8 cellular contexts compared by ENCODE assay signal in genomic region chr14:25132734-25133422, GRCh38.
A peak's percentile ranks its signal among the peaks of the same experiment; 100 is the strongest.
DNase-seq lines count a peak whose midpoint lies in the region; ATAC-seq and TF ChIP-seq lines count a peak whose summit lies in the region.

No MANE protein-coding gene starts in this region.

- H2AFZ ChIP-seq in DND-41 (ENCODE audit: low read depth, low read length) (no peak overlapping the region), trophoblast cell (ENCODE audit: insufficient read depth, low read length, poor library complexity) (peak overlapping the region; percentile 32)

- H3K9me3 ChIP-seq in DND-41 (ENCODE audit: insufficient read depth, low read length, severe bottlenecking): no peaks in the 10 kb centered on the region
- H3K9me3 ChIP-seq in trophoblast cell (ENCODE audit: insufficient read depth, low read depth, low read length): peaks cover 2% of the 10 kb centered on the region

- intact Hi-C loops in Right ventricle myocardium superior (cut with DNase I): loop anchor here (5.0 kb wide), 2 partner anchors 81 to 326 kb away; partner anchors contain the start of gene STXBP6

- H3K18ac ChIP-seq in trophoblast cell (ENCODE audit: low read length): no peak overlapping the region

- H2AK5ac ChIP-seq in trophoblast cell (ENCODE audit: low read length): no peak overlapping the region

- H3K4me1 ChIP-seq in DND-41 (ENCODE audit: insufficient read depth, low read length) (no peaks in the 10 kb centered on the region), trophoblast cell (ENCODE audit: control insufficient read depth in 1 of 2, insufficient read depth in 2 of 2, low read length in 2 of 2) (peaks cover 0 to 2% of the 10 kb centered on the region in 2 experiments)

- no peak overlapping the region for H4K12ac ChIP-seq in trophoblast cell (ENCODE audit: low read depth, low read length)

- no peak overlapping the region for H2BK120ac ChIP-seq in trophoblast cell (ENCODE audit: insufficient read depth, low read length, poor library complexity)

- no peaks in the 10 kb centered on the region for H3K36me3 ChIP-seq in DND-41 (ENCODE audit: insufficient read depth, low read length)
- H3K36me3 ChIP-seq in trophoblast cell (ENCODE audit: control insufficient read depth in 1 of 2, insufficient read depth in 2 of 2, low read length in 2 of 2): no peaks in the 10 kb centered on the region

- DNase-seq in DND-41 (peak; percentile 36), LHCN-M2 (ENCODE audit: low read depth) (peak; percentile 68), RWPE1 (ENCODE audit: low spot score) (peak; percentile 44), Right ventricle myocardium superior (peak; percentile 67), trophoblast cell (peak in 1 of 2 donors; percentile 65)
- peak; percentile 75 for DNase-seq in activated effector memory CD4-positive, alpha-beta T cell treated with anti-CD3 and anti-CD28 coated beads, Interleukin-2, amount 50 U/mL, for 16 hours

- H4K20me1 ChIP-seq in DND-41 (ENCODE audit: insufficient read depth, low read length): no peaks in the 10 kb centered on the region

- peak; percentile 80 for TF ChIP-seq CTCF in DND-41 (IDR thresholded peaks at IDR 0.05; ENCODE audit: borderline replicate concordance, extremely low read depth, low read length, poor library complexity, severe bottlenecking)
- peak; percentile 77 for TF ChIP-seq CTCF in RWPE1 (conservative IDR thresholded peaks at IDR 0.05; ENCODE audit: low read depth)

- no peak overlapping the region for H3K4ac ChIP-seq in trophoblast cell (ENCODE audit: low read depth, low read length)

- ATAC-seq in DND-41 (ENCODE audit: insufficient read depth, low read depth): peak; percentile 88
- peak; percentile 97 for ATAC-seq in GM21723 (IDR thresholded peaks at IDR 0.05; ENCODE audit: unreplicated experiment)
- peak; percentile 98 for ATAC-seq in Right ventricle myocardium superior (ENCODE audit: poor library complexity)
- no peak for ATAC-seq in HG02588 (IDR thresholded peaks at IDR 0.05; ENCODE audit: unreplicated experiment)

- H2BK5ac ChIP-seq in trophoblast cell (ENCODE audit: low read depth, low read length, poor library complexity): no peak overlapping the region

- no peaks in the 10 kb centered on the region for H3K79me1 ChIP-seq in trophoblast cell (ENCODE audit: low read length)

- no peak overlapping the region for H3K27ac ChIP-seq in DND-41 (ENCODE audit: low read length)
- H3K27ac ChIP-seq in RWPE1: no peak overlapping the region
- H3K27ac ChIP-seq in trophoblast cell (ENCODE audit: low read depth, low read length): no peak overlapping the region

- H4K91ac ChIP-seq in trophoblast cell (ENCODE audit: low read depth, low read length): no peak overlapping the region

- H3K23ac ChIP-seq in trophoblast cell (ENCODE audit: low read length): no peak overlapping the region

- H3K9ac ChIP-seq in DND-41 (ENCODE audit: low read depth, low read length) (no peak overlapping the region), trophoblast cell (ENCODE audit: low read length) (no peak overlapping the region)

- 100% methylated on average over 2 of the region's 20 CpGs for WGBS in trophoblast cell (ENCODE audit: extremely low coverage, insufficient coverage, insufficient read length)

- no peak overlapping the region for H3K14ac ChIP-seq in trophoblast cell (ENCODE audit: low read length)

- H3K79me2 ChIP-seq in DND-41 (ENCODE audit: insufficient read depth, low read length) (no peaks in the 10 kb centered on the region), trophoblast cell (ENCODE audit: control insufficient read depth, insufficient read depth, low read length, poor library complexity) (no peaks in the 10 kb centered on the region)

- no peak overlapping the region for H2BK12ac ChIP-seq in trophoblast cell (ENCODE audit: low read length)

- H3K4me2 ChIP-seq in DND-41 (ENCODE audit: insufficient read depth, low read length) (no peak overlapping the region), trophoblast cell (ENCODE audit: low read length) (peak overlapping the region; percentile 60)

- CTCF ChIA-PET in RWPE1 (lab: Yijun Ruan, JAX): interaction anchor here (0.6 to 3.3 kb wide), 9 partner anchors 20 to 1467 kb away, joined by 3 to 19 read pairs (median 3); no protein-coding TSS in a partner anchor

- POLR2A ChIA-PET in RWPE1 (lab: Yijun Ruan, JAX; ENCODE audit: low non-redundant PET): no interaction called here

- H4K8ac ChIP-seq in trophoblast cell (ENCODE audit: low read depth, low read length): no peak overlapping the region

- H3K27me3 ChIP-seq in DND-41 (ENCODE audit: insufficient read depth, low read length, poor library complexity) (no peaks in the 10 kb centered on the region), trophoblast cell (ENCODE audit: insufficient read depth, low read length) (no peaks in the 10 kb centered on the region)

- no peak overlapping the region for H3K4me3 ChIP-seq in DND-41 (ENCODE audit: low read depth in 1 of 2, low read length in 2 of 2)
- no peak overlapping the region for H3K4me3 ChIP-seq in trophoblast cell (ENCODE audit: low read depth, low read length)
